In the genomic region with DNA sequence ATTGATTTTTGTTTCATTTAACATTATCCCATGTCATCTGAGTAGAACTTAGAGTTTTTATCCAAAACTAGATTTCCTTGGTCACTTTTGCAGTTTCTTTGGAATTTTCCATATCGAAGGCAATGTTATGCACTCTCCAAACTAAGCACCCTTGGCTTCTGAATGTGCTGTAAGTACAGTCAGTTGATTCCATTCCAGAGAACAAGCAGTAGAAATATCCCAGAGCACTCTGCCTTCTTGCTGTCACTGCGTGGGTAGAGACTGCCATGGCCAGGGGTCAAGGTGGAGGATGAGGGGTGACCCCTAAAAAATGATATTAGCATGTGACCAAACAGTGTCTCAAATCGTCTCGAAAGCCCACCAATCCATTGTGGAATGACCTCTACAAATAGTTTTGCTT, we compare ENCODE assay signal across 18 cellular contexts. TPM values are rescaled to one million over a fixed set of nuclear protein-coding genes. Genes with fewer than 3 reads are reported as not detected.
A peak's percentile ranks its signal among the peaks of the same experiment; 100 is the strongest.
DNase-seq lines count a peak whose midpoint lies in the region; ATAC-seq and TF ChIP-seq lines count a peak whose summit lies in the region.
"Had no signal": no experiment of that assay in that cellular context is flagged by ENCODE, and none has a peak within 500 bp of the region (broad histone marks: within the 10 kb centered on the region; RNA-seq: fewer than 3 reads in every experiment).

No MANE protein-coding gene starts in this region.

- H3K36me3 Mint-ChIP-seq in type B pancreatic cell = no peaks in the 10 kb centered on the region

- H3K27me3 ChIP-seq in colonic mucosa = no peaks in the 10 kb centered on the region
- no peaks in the 10 kb centered on the region for H3K27me3 ChIP-seq in mucosa of rectum (ENCODE audit: control insufficient read depth in 2 of 2, insufficient read depth in 2 of 2, low read length in 2 of 2)

- peaks cover 10% of the 10 kb centered on the region for H3K4me1 Mint-ChIP-seq in type B pancreatic cell (ENCODE audit: unreplicated experiment)

- DNase-seq in colonic mucosa (no peak), left ventricle myocardium superior (no peak), type B pancreatic cell (ENCODE audit: extremely low spot score, unreplicated experiment) (no peak), MV-4-11 (lab: John Stamatoyannopoulos, UW) (no peak), NCI-H748 treated with DMSO at 0.1 percent for 48 hours (lab: John Stamatoyannopoulos, UW) (no peak), NCI-H1436 treated with DMSO at 0.1 percent for 48 hours (lab: John Stamatoyannopoulos, UW) (no peak)
- DNase-seq: C1 segment of cervical spinal cord; GDM1; NCI-H1105 treated with DMSO at 0.1 percent for 48 hours; NCI-H187 treated with DMSO at 0.1 percent for 48 hours; NK-92 treated with Interleukin-12 subunit alpha and Interleukin-12 subunit beta, amount 100 ng/mL, for 24 hours had no signal

- intact Hi-C loops in colonic mucosa (cut with DNase I) = no loop called here
- intact Hi-C loops in left ventricle myocardium superior (cut with micrococcal nuclease) = no loop called here

- H3K27me3 Mint-ChIP-seq in type B pancreatic cell = no peaks in the 10 kb centered on the region
- H3K27me3 Mint-ChIP-seq: IgD-negative memory B cell had no signal

- H3K4me1 ChIP-seq in colonic mucosa (no peaks in the 10 kb centered on the region), mucosa of rectum (ENCODE audit: control insufficient read depth in 2 of 2, insufficient read depth in 2 of 2, low read length in 2 of 2) (peaks cover 17 to 44% of the 10 kb centered on the region in 2 donors)

- ATAC-seq in left ventricle myocardium superior = peak; percentile 53
- ATAC-seq: GM12878 had no signal

- no peak overlapping the region for H3K4me3 Mint-ChIP-seq in type B pancreatic cell
- H3K4me3 Mint-ChIP-seq: IgD-negative memory B cell had no signal

- TF ChIP-seq CTCF in colonic mucosa (IDR thresholded peaks at IDR 0.05) = no peak
- no peak for TF ChIP-seq CTCF in type B pancreatic cell (conservative IDR thresholded peaks at IDR 0.05)

- no peaks in the 10 kb centered on the region for H3K9me3 Mint-ChIP-seq in type B pancreatic cell
- H3K9me3 Mint-ChIP-seq: IgD-negative memory B cell had no signal

- H3K27ac ChIP-seq in colonic mucosa (peak overlapping the region; percentile 28), mucosa of rectum (ENCODE audit: low read depth in 2 of 2, low read length in 2 of 2) (peak overlapping the region; percentile 78 to 97)

- peak overlapping the region in 1 of 2 donors; percentile 70 for H3K9ac ChIP-seq in colonic mucosa (ENCODE audit: low read depth in 2 of 2, low read length in 2 of 2)
- peak overlapping the region in 1 of 2 donors; percentile 33 for H3K9ac ChIP-seq in mucosa of rectum (ENCODE audit: low read depth in 1 of 2, low read length in 2 of 2)

- H3K36me3 ChIP-seq in colonic mucosa (no peaks in the 10 kb centered on the region), mucosa of rectum (ENCODE audit: control insufficient read depth in 2 of 2, insufficient read depth in 2 of 2, low read length in 2 of 2) (peaks cover 2 to 10% of the 10 kb centered on the region in 2 donors)
- H3K36me3 ChIP-seq: HAP-1 had no signal

- H3K9me3 ChIP-seq in colonic mucosa (no peaks in the 10 kb centered on the region), mucosa of rectum (ENCODE audit: control insufficient read depth in 2 of 2, low read length in 2 of 2) (no peaks in the 10 kb centered on the region)
- H3K9me3 ChIP-seq: HAP-1 had no signal

- H3K27ac Mint-ChIP-seq in type B pancreatic cell = peak overlapping the region; percentile 90

- no peak overlapping the region for H3K4me3 ChIP-seq in colonic mucosa
- H3K4me3 ChIP-seq in mucosa of rectum (ENCODE audit: low read length in 2 of 2) = peak overlapping the region; percentile 4 to 38
- H3K4me3 ChIP-seq: GM12878, HAP-1 had no signal

RNA-seq across cellular contexts. Expression of gene PIP5K1B, which starts 36.2 kb away (rescaled TPM):
- total RNA-seq in colonic mucosa (10 to 100 TPM; 59.2 to 74.2 TPM), left ventricle myocardium superior (85.3 TPM), type B pancreatic cell (ENCODE audit: low replicate concordance) (9.8 and 19.4 TPM in 2 replicates)
- total RNA-seq: A673, HT1080, LHCN-M2 had no signal
